20 cellular contexts compared by ENCODE assay signal in the genomic region with DNA sequence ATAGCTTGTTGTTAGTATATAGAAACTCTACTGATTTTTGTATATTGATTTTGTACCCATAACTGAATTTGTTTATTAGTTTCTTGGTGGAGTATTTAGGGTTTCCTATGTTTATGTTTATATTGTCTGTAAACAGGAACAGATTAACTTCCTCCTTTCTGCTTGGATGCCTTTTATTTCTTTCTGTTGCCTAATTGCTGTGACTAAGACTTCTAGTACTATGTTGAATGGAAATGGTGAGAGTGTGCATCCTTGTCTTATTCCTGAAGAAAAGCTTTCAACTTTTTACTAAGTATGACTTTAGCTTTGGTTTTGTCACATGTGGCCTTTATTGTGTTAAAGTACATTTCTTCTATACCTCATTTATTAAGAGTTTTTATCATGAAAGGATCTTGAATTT. TPM values are rescaled to one million over a fixed set of nuclear protein-coding genes. Genes with fewer than 3 reads are reported as not detected.
DNase-seq lines count a peak whose midpoint lies in the region; ATAC-seq, FAIRE-seq and TF ChIP-seq lines count a peak whose summit lies in the region.
"Had no signal": no experiment of that assay in that cellular context is flagged by ENCODE, and none has a peak within 500 bp of the region (broad histone marks: within the 10 kb centered on the region; RNA-seq: fewer than 3 reads in every experiment).

No MANE protein-coding gene starts in this region.

- H3K9me3 ChIP-seq in left lung (no peaks in the 10 kb centered on the region), hepatocyte (ENCODE audit: low read depth) (no peaks in the 10 kb centered on the region)
- H3K9me3 ChIP-seq: BE2C had no signal

- intact Hi-C loops in left lung (cut with DNase I): no loop called here

- peaks cover 0 to 26% of the 10 kb centered on the region in 2 donors for H3K36me3 ChIP-seq in left lung
- no peaks in the 10 kb centered on the region for H3K36me3 ChIP-seq in hepatocyte (replicated peaks; ENCODE audit: insufficient read depth, low read depth)

- no peak overlapping the region for H2AFZ ChIP-seq in hepatocyte

- H3K9me2 ChIP-seq in hepatocyte (replicated peaks; ENCODE audit: insufficient read depth): no peaks in the 10 kb centered on the region

- no peak overlapping the region for H3K4me2 ChIP-seq in hepatocyte

- ATAC-seq in left lung: no peak
- ATAC-seq: CD8-positive, alpha-beta T cell; HepG2; PC-3 had no signal

- peaks cover 11 to 19% of the 10 kb centered on the region in 2 donors for H3K4me1 ChIP-seq in left lung
- H3K4me1 ChIP-seq in hepatocyte (ENCODE audit: insufficient read depth): peaks cover 14% of the 10 kb centered on the region

- FAIRE-seq in urothelium cell line (lab: Jason Lieb, UNC): no peak
- FAIRE-seq: GM12891, HepG2 had no signal

- peaks cover 70% of the 10 kb centered on the region for H3K79me2 ChIP-seq in hepatocyte

- H3K27me3 ChIP-seq in left lung (no peaks in the 10 kb centered on the region), hepatocyte (no peaks in the 10 kb centered on the region)
- H3K27me3 ChIP-seq: BE2C had no signal

- no peak overlapping the region for H3K4me3 ChIP-seq in left lung
- H3K4me3 ChIP-seq in hepatocyte: no peak overlapping the region

- no peak for TF ChIP-seq CTCF in left lung (IDR thresholded peaks at IDR 0.05)
- TF ChIP-seq CTCF in hepatocyte (IDR thresholded peaks at IDR 0.05; ENCODE audit: poor library complexity): no peak

- H3K27ac ChIP-seq in left lung (no peak overlapping the region), hepatocyte (no peak overlapping the region)

- peak; percentile 22 for DNase-seq in SIG-M5 treated with dmso at 0.1 percent for 504 hours (lab: John Stamatoyannopoulos, UW; ENCODE audit: unreplicated experiment)
- DNase-seq in SIG-M5 (lab: John Stamatoyannopoulos, UW): no peak
- DNase-seq in MV-4-11 (lab: John Stamatoyannopoulos, UW): peak; percentile 33
- DNase-seq in iris pigment epithelial cell (ENCODE audit: low read depth): peak; percentile 24
- DNase-seq in left lung: no peak
- DNase-seq in hepatocyte (ENCODE audit: low spot score): no peak
- no peak for DNase-seq in urothelium cell line (ENCODE audit: low spot score)
- DNase-seq: BE2C; Calu3; CD8-positive, alpha-beta T cell; GOT3; NCI-H1105; NCI-H187; NCI-H2107; NCI-H2227 treated with DMSO at 0.1 percent for 48 hours; NCI-H510A treated with DMSO at 0.1 percent for 48 hours; NCI-H774; PC-3 had no signal

- H4K20me1 ChIP-seq in hepatocyte (ENCODE audit: insufficient read depth, poor library complexity, severe bottlenecking): peaks cover 12% of the 10 kb centered on the region

RNA-seq across cellular contexts. Expression of a gene that starts 20.9 kb away (rescaled TPM):
- total RNA-seq in left lung (10 to 100 TPM; 16.0 to 17.0 TPM), hepatocyte (14.1 and 20.6 TPM in 2 replicates)
- 17.0 and 18.9 TPM in 2 replicates for polyA plus RNA-seq in hepatocyte

RNA-seq across cellular contexts. Expression of a gene that starts 50.4 kb away (rescaled TPM):
- under 1 TPM; 0.10 to 0.12 TPM for total RNA-seq in left lung
- total RNA-seq in hepatocyte: 0.08 TPM in 1 of 2 replicates, not detected in the other
- 0.10 and 0.18 TPM in 2 replicates for polyA plus RNA-seq in hepatocyte
- total RNA-seq: Calu3 had no signal
- polyA plus RNA-seq: HepG2 had no signal

Comparison
In these comparisons a context has a peak if more than half of its experiments do, and no peak if none do; other contexts are left out.
1. DNase-seq: peak in SIG-M5 treated with dmso at 0.1 percent for 504 hours (single experiment), MV-4-11 (single experiment) and iris pigment epithelial cell (single experiment); none in SIG-M5 (single experiment), left lung (0 of 2), hepatocyte (single experiment) and urothelium cell line (single experiment).